34 cellular contexts compared by ENCODE assay signal in the genomic region with DNA sequence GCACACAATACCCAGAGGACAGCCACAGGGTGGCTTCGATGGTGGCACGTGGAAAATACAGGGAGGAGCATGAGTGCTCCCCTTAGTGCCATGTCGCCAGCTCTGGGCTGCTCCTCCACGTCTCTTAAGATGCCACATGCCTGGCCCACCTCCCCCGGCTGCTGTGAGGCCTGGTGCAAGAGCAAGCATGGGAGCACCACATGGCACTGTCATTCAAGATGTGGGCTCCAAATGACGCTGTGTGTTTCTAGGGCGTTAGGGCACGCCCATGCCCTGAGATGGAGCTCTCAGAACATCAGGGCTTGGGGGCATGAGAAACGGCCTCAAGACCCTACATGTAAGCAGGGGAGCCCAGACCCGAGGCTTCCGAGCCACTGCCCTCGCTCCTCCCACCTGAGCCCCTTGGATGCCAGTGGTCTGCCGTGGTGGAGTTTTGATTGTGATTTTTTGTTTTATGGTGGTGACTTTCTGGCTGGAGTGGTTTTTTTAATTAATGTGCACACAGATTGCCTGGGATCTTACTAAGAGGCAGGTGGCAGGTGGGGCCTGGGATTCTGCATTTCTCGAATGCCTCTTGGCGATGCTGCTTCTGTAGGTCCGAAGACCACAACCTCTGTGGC.
"Had no signal": no experiment of that assay in that cellular context is flagged by ENCODE, and none has a peak within 500 bp of the region (broad histone marks: within the 10 kb centered on the region; RNA-seq: fewer than 3 reads in every experiment).

No MANE protein-coding gene starts in this region.

- H3K4me2 ChIP-seq: KMS-11, PC-9 had no signal

- H2AFZ ChIP-seq: PC-9 had no signal

- ATAC-seq: activated CD8-positive, alpha-beta memory T cell treated with anti-CD3 and anti-CD28 coated beads, Interleukin-2, amount 10 ng/mL, durations not matched to agents 7 days and 5 days; activated naive CD8-positive, alpha-beta T cell treated with anti-CD3 and anti-CD28 coated beads, Interleukin-2, amount 50 U/mL, for 24 hours; Right ventricle myocardium inferior had no signal

- H3K27me3 ChIP-seq: brain microvascular endothelial cell had no signal

- DNase-seq: activated B cell treated with CpG ODN at 0.5 μM for 24 hours; activated CD4-positive, alpha-beta memory T cell treated with anti-CD3 and anti-CD28 coated beads, Interleukin-2, amount 10 ng/mL, durations not matched to agents 7 days and 5 days; activated CD4-positive, alpha-beta T cell treated with anti-CD3 and anti-CD28 coated beads for 1 hour; activated CD4-positive, alpha-beta T cell treated with anti-CD3 and anti-CD28 coated beads for 48 hours; activated CD8-positive, alpha-beta memory T cell treated with anti-CD3 and anti-CD28 coated beads for 24 hours; activated CD8-positive, alpha-beta memory T cell treated with anti-CD3 and anti-CD28 coated beads, Interleukin-2, amount 10 ng/mL, durations not matched to agents 7 days and 5 days; activated CD8-positive, alpha-beta memory T cell treated with anti-CD3 and anti-CD28 coated beads, Interleukin-2, amount 50 U/mL, for 48 hours; activated effector memory CD4-positive, alpha-beta T cell treated with Interleukin-2 at 50 U/mL for 16 hours; activated naive CD4-positive, alpha-beta T cell treated with anti-CD3 and anti-CD28 coated beads, Interleukin-2, amount 10 ng/mL, durations not matched to agents 7 days and 5 days; activated naive CD8-positive, alpha-beta T cell treated with anti-CD3 and anti-CD28 coated beads, Interleukin-2, amount 50 U/mL, for 24 hours; activated T-cell treated with anti-CD3 and anti-CD28 coated beads, Interleukin-2, amount 50 U/mL, for 48 hours; anterior cingulate cortex; brain microvascular endothelial cell; central memory CD4-positive, alpha-beta T cell; NCI-H1092 treated with DMSO at 0.1 percent for 48 hours; NCI-H1417; NCI-H146; NCI-H187; NCI-H2029 treated with DMSO at 0.1 percent for 48 hours; NCI-H2107; NCI-H2171; NCI-H510A; NCI-H526; NCI-H748 treated with DMSO at 0.1 percent for 48 hours; SIG-M5; SW 1271; T-helper 1 cell; T-helper 2 cell; T-helper 9 cell had no signal

- H3K27ac ChIP-seq: brain microvascular endothelial cell, KMS-11, PC-9, RWPE1, VCaP had no signal

- H3K36me3 ChIP-seq: brain microvascular endothelial cell had no signal

- H3K9ac ChIP-seq: KMS-11 had no signal

- H3K4me3 ChIP-seq: PC-9 had no signal
